8 cellular contexts compared by ENCODE assay signal in genomic region chr4:83639849-83640493, GRCh38.
DNase-seq lines count a peak whose midpoint lies in the region; ATAC-seq and TF ChIP-seq lines count a peak whose summit lies in the region.

No MANE protein-coding gene starts in this region.

- 17 to 27% (median 22%) methylated on average over 5 of the region's 5 CpGs for WGBS in heart left ventricle, 4 donors

- no peak overlapping the region for H2AFZ ChIP-seq in Karpas-422 (ENCODE audit: low read length)

- H3K27me3 ChIP-seq in Karpas-422 (ENCODE audit: low read length) (no peaks in the 10 kb centered on the region), adipocyte (replicated peaks; ENCODE audit: control insufficient read depth, insufficient read depth, low read length) (peaks cover 5% of the 10 kb centered on the region), heart left ventricle (peaks cover 0 to 5% (median 0%) of the 10 kb centered on the region in 9 donors)

- no peaks in the 10 kb centered on the region for H3K79me2 ChIP-seq in Karpas-422 (ENCODE audit: low read length)

- H3K4me3 ChIP-seq in Karpas-422 (ENCODE audit: low read length) (no peak overlapping the region), adipocyte (ENCODE audit: low read length) (no peak overlapping the region), heart left ventricle (no peak overlapping the region)

- H3K4me2 ChIP-seq in Karpas-422 (ENCODE audit: low read depth, low read length, poor library complexity, severe bottlenecking), result no peak overlapping the region

- H3K9ac ChIP-seq in Karpas-422 (ENCODE audit: low read length) (no peak overlapping the region), adipocyte (ENCODE audit: low read length) (no peak overlapping the region)

- POLR2A ChIA-PET in RWPE1 (lab: Yijun Ruan, JAX; ENCODE audit: low non-redundant PET), result no interaction called here

- no peak for TF ChIP-seq POLR2A in heart left ventricle (IDR thresholded peaks at IDR 0.05)

- DNase-seq in DMS153 treated with DMSO at 0.1 percent for 48 hours (lab: John Stamatoyannopoulos, UW; ENCODE audit: unreplicated experiment) (peak; percentile 49), Karpas-422 (peak; percentile 74), RWPE1 (ENCODE audit: low spot score) (peak; percentile 65), adipocyte (ENCODE audit: low read depth) (peak; percentile 94), heart left ventricle (peak in 2 of 5 donors; percentile 54), renal cortical epithelial cell (ENCODE audit: low read depth) (peak; percentile 76), cortex of kidney (lab: John Stamatoyannopoulos, UW) (no peak)

- H3K4me1 ChIP-seq in Karpas-422 (ENCODE audit: low read length) (no peaks in the 10 kb centered on the region), adipocyte (ENCODE audit: control insufficient read depth, insufficient read depth, low read length) (peaks cover 3% of the 10 kb centered on the region), heart left ventricle (peaks cover 0 to 3% (median 0%) of the 10 kb centered on the region in 12 donors)

- H4K20me1 ChIP-seq in Karpas-422 (ENCODE audit: insufficient read depth, low read depth, low read length), result no peaks in the 10 kb centered on the region

- H3K9me3 ChIP-seq in Karpas-422 (ENCODE audit: low read length) (no peaks in the 10 kb centered on the region), adipocyte (ENCODE audit: control insufficient read depth, low read length) (no peaks in the 10 kb centered on the region), heart left ventricle (no peaks in the 10 kb centered on the region)

- TF ChIP-seq CTCF in RWPE1 (conservative IDR thresholded peaks at IDR 0.05; ENCODE audit: low read depth), result peak; percentile 83
- TF ChIP-seq CTCF in heart left ventricle (IDR thresholded peaks at IDR 0.05), result peak; percentile 75 to 93 (median 82)

- CTCF ChIA-PET in RWPE1 (lab: Yijun Ruan, JAX), result interaction anchor here (0.6 to 1.5 kb wide), 4 partner anchors 131 to 918 kb away, joined by 3 to 8 read pairs (median 4); no protein-coding TSS in a partner anchor

- H3K27ac ChIP-seq in Karpas-422 (ENCODE audit: low read length), result no peak overlapping the region
- H3K27ac ChIP-seq in RWPE1, result no peak overlapping the region
- no peak overlapping the region for H3K27ac ChIP-seq in heart left ventricle

- intact Hi-C loops in heart left ventricle (cut with DNase I), result loop anchor here in 9 of 10 donors (1.0 to 10.0 kb wide), 10 partner anchors 131 to 865 kb away; no protein-coding TSS in a partner anchor

- H3K9me2 ChIP-seq in Karpas-422 (replicated peaks; ENCODE audit: insufficient read depth, low read length), result no peaks in the 10 kb centered on the region

- H3K36me3 ChIP-seq in Karpas-422 (ENCODE audit: insufficient read depth, low read length), result no peaks in the 10 kb centered on the region
- H3K36me3 ChIP-seq in adipocyte (ENCODE audit: control insufficient read depth, insufficient read depth, low read length, severe bottlenecking), result no peaks in the 10 kb centered on the region
- H3K36me3 ChIP-seq in heart left ventricle, result no peaks in the 10 kb centered on the region

- ATAC-seq in GM21381 (IDR thresholded peaks at IDR 0.05; ENCODE audit: unreplicated experiment) (peak; percentile 55), heart left ventricle (peak; percentile 53 to 86 (median 82))
